Comparison of ENCODE assay signal across 14 cellular contexts in genomic region chr4:98514930-98515809, GRCh38.
DNase-seq lines count a peak whose midpoint lies in the region; ATAC-seq and TF ChIP-seq lines count a peak whose summit lies in the region.
"Had no signal": no experiment of that assay in that cellular context is flagged by ENCODE, and none has a peak within 500 bp of the region (broad histone marks: within the 10 kb centered on the region; RNA-seq: fewer than 3 reads in every experiment).

No MANE protein-coding gene starts in this region.

- POLR2A ChIA-PET in activated naive CD8-positive, alpha-beta T cell treated with anti-CD3 and anti-CD28 coated beads, Interleukin-2, amount 10 ng/mL, durations not matched to agents 7 days and 5 days (lab: Charles Lee) = no interaction called here

- ATAC-seq in activated naive CD8-positive, alpha-beta T cell treated with anti-CD3 and anti-CD28 coated beads, Interleukin-2, amount 10 ng/mL, durations not matched to agents 7 days and 5 days (ENCODE audit: low read depth) = peak; percentile 13
- no peak for ATAC-seq in HG02763 (IDR thresholded peaks at IDR 0.05; ENCODE audit: unreplicated experiment)

- H3K4me3 ChIP-seq in WERI-Rb-1 (ENCODE audit: low read depth, low read length) (no peak overlapping the region), iPS-20b (ENCODE audit: low read length) (no peak overlapping the region), testis (no peak overlapping the region), vagina (no peak overlapping the region)
- H3K4me3 ChIP-seq: spleen had no signal

- intact Hi-C loops in testis (cut with DNase I; ENCODE audit: low total_unique reads) = no loop called here
- intact Hi-C loops in vagina (cut with DNase I) = no loop called here

- H3K9ac ChIP-seq in iPS-20b (ENCODE audit: low read depth, low read length) = peak overlapping the region; percentile 18; the same call in 1 of the 2 replicates

- DNase-seq in activated naive CD8-positive, alpha-beta T cell treated with anti-CD3 and anti-CD28 coated beads, Interleukin-2, amount 10 ng/mL, durations not matched to agents 7 days and 5 days = no peak
- DNase-seq in activated naive CD8-positive, alpha-beta T cell treated with anti-CD3 and anti-CD28 coated beads for 36 hours = no peak
- peak; percentile 69 for DNase-seq in WERI-Rb-1
- no peak for DNase-seq in testis
- no peak for DNase-seq in NOMO-1 treated with DMSO at 0.1 percent for 48 hours (lab: John Stamatoyannopoulos, UW; ENCODE audit: unreplicated experiment)
- DNase-seq in vagina (ENCODE audit: extremely low spot score in 2 of 2) = no peak
- DNase-seq: activated effector memory CD4-positive, alpha-beta T cell treated with anti-CD3 and anti-CD28 coated beads, Interleukin-2, amount 50 U/mL, for 16 hours; KG1; NCI-H1694; NCI-H774; spleen had no signal

- peak overlapping the region; percentile 36 for H3K27ac Mint-ChIP-seq in activated naive CD8-positive, alpha-beta T cell treated with anti-CD3 and anti-CD28 coated beads, Interleukin-2, amount 10 ng/mL, durations not matched to agents 7 days and 5 days
- H3K27ac Mint-ChIP-seq in activated naive CD8-positive, alpha-beta T cell treated with anti-CD3 and anti-CD28 coated beads for 36 hours = no peak overlapping the region
- H3K27ac Mint-ChIP-seq: type B pancreatic cell had no signal

- H3K27ac ChIP-seq in WERI-Rb-1 (no peak overlapping the region), iPS-20b (ENCODE audit: low read length) (no peak overlapping the region), testis (peak overlapping the region; percentile 47 to 69), vagina (no peak overlapping the region)

- H3K4me1 ChIP-seq in iPS-20b (ENCODE audit: insufficient read depth, low read length) (peaks cover 21% of the 10 kb centered on the region), testis (peaks cover 45% of the 10 kb centered on the region), vagina (peaks cover 65% of the 10 kb centered on the region)

- H3K9me3 ChIP-seq in WERI-Rb-1 (ENCODE audit: severe bottlenecking) (no peaks in the 10 kb centered on the region), iPS-20b (ENCODE audit: insufficient read depth, low read depth, low read length) (peaks cover 2% of the 10 kb centered on the region), testis (no peaks in the 10 kb centered on the region), vagina (no peaks in the 10 kb centered on the region)

- no peak for TF ChIP-seq POLR2A in testis (IDR thresholded peaks at IDR 0.05)
- TF ChIP-seq POLR2A in vagina (IDR thresholded peaks at IDR 0.05) = no peak

- H3K4me1 Mint-ChIP-seq in activated naive CD8-positive, alpha-beta T cell treated with anti-CD3 and anti-CD28 coated beads, Interleukin-2, amount 10 ng/mL, durations not matched to agents 7 days and 5 days = peaks cover 35% of the 10 kb centered on the region
- H3K4me1 Mint-ChIP-seq in activated naive CD8-positive, alpha-beta T cell treated with anti-CD3 and anti-CD28 coated beads for 36 hours = peaks cover 43% of the 10 kb centered on the region

- H3K4me3 Mint-ChIP-seq in activated naive CD8-positive, alpha-beta T cell treated with anti-CD3 and anti-CD28 coated beads, Interleukin-2, amount 10 ng/mL, durations not matched to agents 7 days and 5 days = no peak overlapping the region
- H3K4me3 Mint-ChIP-seq in activated naive CD8-positive, alpha-beta T cell treated with anti-CD3 and anti-CD28 coated beads for 36 hours = no peak overlapping the region
- H3K4me3 Mint-ChIP-seq: type B pancreatic cell had no signal

- TF ChIP-seq CTCF in WERI-Rb-1 (IDR thresholded peaks at IDR 0.05; ENCODE audit: low read depth, low read length) = no peak
- no peak for TF ChIP-seq CTCF in testis (IDR thresholded peaks at IDR 0.05)
- TF ChIP-seq CTCF in vagina (IDR thresholded peaks at IDR 0.05) = no peak

- H3K36me3 ChIP-seq in WERI-Rb-1 = no peaks in the 10 kb centered on the region
- H3K36me3 ChIP-seq in iPS-20b (ENCODE audit: insufficient read depth, low read depth, low read length) = no peaks in the 10 kb centered on the region
- no peaks in the 10 kb centered on the region for H3K36me3 ChIP-seq in testis (ENCODE audit: low read depth, missing control alignments)
- H3K36me3 ChIP-seq in vagina = no peaks in the 10 kb centered on the region
- H3K36me3 ChIP-seq: spleen had no signal

- H3K36me3 Mint-ChIP-seq in activated naive CD8-positive, alpha-beta T cell treated with anti-CD3 and anti-CD28 coated beads, Interleukin-2, amount 10 ng/mL, durations not matched to agents 7 days and 5 days = peaks cover 16% of the 10 kb centered on the region
- H3K36me3 Mint-ChIP-seq in activated naive CD8-positive, alpha-beta T cell treated with anti-CD3 and anti-CD28 coated beads for 36 hours = peaks cover 13% of the 10 kb centered on the region

- no peaks in the 10 kb centered on the region for H3K27me3 Mint-ChIP-seq in activated naive CD8-positive, alpha-beta T cell treated with anti-CD3 and anti-CD28 coated beads, Interleukin-2, amount 10 ng/mL, durations not matched to agents 7 days and 5 days
- no peaks in the 10 kb centered on the region for H3K27me3 Mint-ChIP-seq in activated naive CD8-positive, alpha-beta T cell treated with anti-CD3 and anti-CD28 coated beads for 36 hours
- H3K27me3 Mint-ChIP-seq: type B pancreatic cell had no signal

- no peaks in the 10 kb centered on the region for H3K27me3 ChIP-seq in WERI-Rb-1 (ENCODE audit: insufficient read depth, low read depth, severe bottlenecking)
- H3K27me3 ChIP-seq in iPS-20b (ENCODE audit: insufficient read depth, low read length) = no peaks in the 10 kb centered on the region
- H3K27me3 ChIP-seq in testis = no peaks in the 10 kb centered on the region
- H3K27me3 ChIP-seq in vagina = no peaks in the 10 kb centered on the region
- H3K27me3 ChIP-seq: spleen had no signal

- whole genome bisulfite sequencing in testis, 2 donors = 66 to 81% methylated on average over 5 of the region's 5 CpGs

- H3K9me3 Mint-ChIP-seq in activated naive CD8-positive, alpha-beta T cell treated with anti-CD3 and anti-CD28 coated beads, Interleukin-2, amount 10 ng/mL, durations not matched to agents 7 days and 5 days = peaks cover 3% of the 10 kb centered on the region
- H3K9me3 Mint-ChIP-seq in activated naive CD8-positive, alpha-beta T cell treated with anti-CD3 and anti-CD28 coated beads for 36 hours = peaks cover 9% of the 10 kb centered on the region
- H3K9me3 Mint-ChIP-seq: type B pancreatic cell had no signal

Comparison
In these comparisons a context has a peak if more than half of its experiments do, and no peak if none do; other contexts are left out.
1. H3K27ac ChIP-seq: peak in testis (2 of 2); none in WERI-Rb-1 (single experiment), iPS-20b (single experiment) and vagina (single experiment).